ENCODE assay signal across 19 cellular contexts in the genomic region with DNA sequence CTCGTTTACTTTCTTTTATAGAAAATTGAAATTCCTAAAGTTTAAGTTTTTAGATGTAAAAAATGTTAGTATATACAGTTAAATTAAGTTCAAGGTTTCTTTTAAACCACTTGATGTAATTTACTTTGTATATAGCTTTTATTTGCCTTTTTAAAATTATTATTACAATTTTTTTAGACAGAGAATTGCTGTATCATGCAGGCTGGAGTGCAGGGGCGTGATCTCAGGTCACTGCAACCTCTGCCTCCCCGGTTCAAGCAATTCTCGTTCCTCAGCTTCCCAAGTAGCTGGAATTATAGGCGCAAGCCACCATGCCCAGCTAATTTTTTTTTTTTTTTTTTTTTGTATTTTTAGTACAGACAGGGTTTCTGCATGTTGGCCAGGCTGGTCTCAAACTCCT.
DNase-seq lines count a peak whose midpoint lies in the region; ATAC-seq, FAIRE-seq and TF ChIP-seq lines count a peak whose summit lies in the region.
"Had no signal": no experiment of that assay in that cellular context is flagged by ENCODE, and none has a peak within 500 bp of the region (broad histone marks: within the 10 kb centered on the region; RNA-seq: fewer than 3 reads in every experiment).

No MANE protein-coding gene starts in this region.

- no peak for TF ChIP-seq POLR2A in K562 (conservative IDR thresholded peaks at IDR 0.05)
- TF ChIP-seq POLR2A in right lobe of liver (IDR thresholded peaks at IDR 0.05): no peak

- H3K9me3 ChIP-seq in Loucy (ENCODE audit: insufficient read depth, low read depth, low read length) (no peaks in the 10 kb centered on the region), K562 (replicated peaks; ENCODE audit: control insufficient read depth, insufficient read depth, low read depth, low read length) (no peaks in the 10 kb centered on the region), right lobe of liver (no peaks in the 10 kb centered on the region), pancreas (no peaks in the 10 kb centered on the region)

- in situ Hi-C loops in K562 (cut with MboI): no loop called here

- H3K9me2 ChIP-seq in Loucy (replicated peaks; ENCODE audit: low read depth, low read length): no peaks in the 10 kb centered on the region

- intact Hi-C loops in K562 (cut with micrococcal nuclease): no loop called here
- intact Hi-C loops in right lobe of liver (cut with DNase I): no loop called here
- intact Hi-C loops in pancreas (cut with DNase I): no loop called here

- H3K9ac ChIP-seq in Loucy (ENCODE audit: low read depth, low read length, poor library complexity, severe bottlenecking) (no peak overlapping the region), K562 (ENCODE audit: insufficient read depth in 1 of 2, low read depth in 2 of 2, low read length in 2 of 2) (peak overlapping the region in 1 of 2 experiments; percentile 41; a peak in 2 of 4 replicates)

- peak in 1 of 4 experiments; percentile 37 for DNase-seq in K562 (ENCODE audit: extremely low read depth in 1 of 4, low spot score in 3 of 4)
- DNase-seq in right lobe of liver: no peak
- no peak for DNase-seq in pancreas
- DNase-seq in retina: no peak
- DNase-seq: 8988T; ACHN; CD4-positive, alpha-beta T cell; DMS153; DMS79; GDM1; H9 had no signal

- H3K4me2 ChIP-seq in Loucy (ENCODE audit: low read depth, low read length, poor library complexity, severe bottlenecking): peak overlapping the region; percentile 93
- no peak overlapping the region; the same call in 1 of the 2 replicates for H3K4me2 ChIP-seq in K562 (ENCODE audit: insufficient read depth, low read length)

- H3K36me3 ChIP-seq in Loucy (ENCODE audit: insufficient read depth, low read length): 0 out of 2 replicates have a peak, but pooled peaks cover 3% of the 10 kb centered on the region
- H3K36me3 ChIP-seq in K562 (ENCODE audit: control insufficient read depth, insufficient read depth, low read length): peaks cover 38% of the 10 kb centered on the region; the same call in 2 of the 3 replicates
- no peaks in the 10 kb centered on the region for H3K36me3 ChIP-seq in right lobe of liver
- no peaks in the 10 kb centered on the region for H3K36me3 ChIP-seq in pancreas

- no TSS peak for BruUV-seq in K562 (replicated peaks; lab: Mats Ljungman, UMichigan)

- H3K9me1 ChIP-seq in K562 (ENCODE audit: control insufficient read depth, insufficient read depth, low read length): no peaks in the 10 kb centered on the region

- no peak for TF ChIP-seq CTCF in Loucy (conservative IDR thresholded peaks at IDR 0.05; ENCODE audit: low read length)
- TF ChIP-seq CTCF in K562 (IDR thresholded peaks at IDR 0.05 in 2 of 3, conservative IDR thresholded peaks at IDR 0.05 in 1 of 3; ENCODE audit: insufficient read depth in 2 of 3, low read depth in 1 of 3, low read length in 3 of 3): no peak
- TF ChIP-seq CTCF in right lobe of liver (IDR thresholded peaks at IDR 0.05): no peak
- no peak for TF ChIP-seq CTCF in pancreas (IDR thresholded peaks at IDR 0.05)

- ATAC-seq in K562 (peak; percentile 66), right lobe of liver (peak in 3 of 4 donors; percentile 43 to 49 (median 46)), GM19397 (IDR thresholded peaks at IDR 0.05; ENCODE audit: unreplicated experiment) (no peak), GM21423 (IDR thresholded peaks at IDR 0.05; ENCODE audit: unreplicated experiment) (no peak), pancreas (no peak)

- no peaks in the 10 kb centered on the region for H3K27me3 ChIP-seq in Loucy (ENCODE audit: insufficient read depth, low read length, poor library complexity, severe bottlenecking)
- no peaks in the 10 kb centered on the region for H3K27me3 ChIP-seq in K562 (ENCODE audit: control insufficient read depth in 2 of 2, insufficient read depth in 2 of 2, low read length in 2 of 2)
- H3K27me3 ChIP-seq in right lobe of liver: no peaks in the 10 kb centered on the region
- no peaks in the 10 kb centered on the region for H3K27me3 ChIP-seq in pancreas

- H3K4me3 ChIP-seq in Loucy (ENCODE audit: low read length, poor library complexity, severe bottlenecking): no peak overlapping the region
- H3K4me3 ChIP-seq in K562: no peak overlapping the region
- H3K4me3 ChIP-seq in right lobe of liver: peak overlapping the region in 1 of 3 donors; percentile 1
- no peak overlapping the region for H3K4me3 ChIP-seq in pancreas

- TF ChIP-seq EP300 in K562 (IDR thresholded peaks at IDR 0.05; ENCODE audit: low read length): no peak

- peak overlapping the region; percentile 65; the same call in 2 of the 3 replicates for H3K27ac ChIP-seq in K562 (ENCODE audit: extremely low read depth, low read depth, low read length)
- H3K27ac ChIP-seq in right lobe of liver: peak overlapping the region in 1 of 3 donors; percentile 39
- no peak overlapping the region for H3K27ac ChIP-seq in pancreas
- H3K27ac ChIP-seq: C4-2B had no signal

- H3F3A ChIP-seq in Loucy (ENCODE audit: low read depth): no peaks in the 10 kb centered on the region; the same call in 1 of the 2 replicates

- TF ChIP-seq RAD21 in K562 (CRISPR knock-in tag; conservative IDR thresholded peaks at IDR 0.05 in 1 of 2, IDR thresholded peaks at IDR 0.05 in 1 of 2): no peak

- POLR2A ChIA-PET in K562 (lab: Yijun Ruan, JAX): interaction anchor here (0.6 to 1.6 kb wide), 3 partner anchors 8 to 34 kb away, joined by 4 to 7 read pairs (median 5); no protein-coding TSS in a partner anchor

- H4K20me1 ChIP-seq in Loucy (ENCODE audit: insufficient read depth, low read length, poor library complexity, severe bottlenecking): peaks cover 59% of the 10 kb centered on the region
- H4K20me1 ChIP-seq in K562 (replicated peaks; ENCODE audit: control insufficient read depth, insufficient read depth, low read length): no peaks in the 10 kb centered on the region

- H2AFZ ChIP-seq in Loucy (ENCODE audit: low read length) (no peak overlapping the region), K562 (ENCODE audit: low read depth, low read length) (no peak overlapping the region)

- H3K4me1 ChIP-seq in Loucy (ENCODE audit: insufficient read depth, low read length, poor library complexity, severe bottlenecking): peaks cover 63% of the 10 kb centered on the region
- peaks cover 5% of the 10 kb centered on the region in 2 experiments; a peak in 3 of 5 replicates for H3K4me1 ChIP-seq in K562 (replicated peaks in 1 of 2; ENCODE audit: control insufficient read depth in 2 of 2, insufficient read depth in 2 of 2, low read length in 2 of 2)
- H3K4me1 ChIP-seq in right lobe of liver: peaks cover 0 to 35% (median 4%) of the 10 kb centered on the region in 4 donors
- H3K4me1 ChIP-seq in pancreas: peaks cover 0 to 10% (median 0%) of the 10 kb centered on the region in 3 donors

- CTCF ChIA-PET in K562 (lab: Yijun Ruan, JAX; ENCODE audit: low intra/inter-chr PET ratio): no interaction called here

- whole genome bisulfite sequencing in K562 (ENCODE audit: insufficient coverage, low coverage, missing lambda C conversion rate): 8% methylated on average over 5 of the region's 5 CpGs
- 47% methylated on average over 5 of the region's 5 CpGs for WGBS in right lobe of liver (ENCODE audit: insufficient coverage, low coverage, low lambda C conversion rate, missing lambda C conversion rate)
- WGBS in pancreas, 2 donors: 95 to 98% methylated on average over 5 of the region's 5 CpGs

- FAIRE-seq in A204.1 (lab: Jason Lieb, UNC) (peak; percentile 35), K562 (lab: Jason Lieb, UNC) (peak; percentile 57), pancreas (lab: Jason Lieb, UNC) (no peak)
- FAIRE-seq: GM12892, GM18507, H1 had no signal

- peaks cover 100% of the 10 kb centered on the region for H3K79me2 ChIP-seq in Loucy (ENCODE audit: insufficient read depth, low read length)
- peaks cover 93% of the 10 kb centered on the region for H3K79me2 ChIP-seq in K562 (ENCODE audit: control insufficient read depth, insufficient read depth, low read length)

TF ChIP-seq in K562, 482 proteins besides CTCF, POLR2A, EP300 and RAD21:
- TF ChIP-seq MAFF (IDR thresholded peaks at IDR 0.05; ENCODE audit: low read length) (peak; percentile 30; the same call in 1 of the 2 replicates), MAFK (IDR thresholded peaks at IDR 0.05; ENCODE audit: low read length) (peak; percentile 10; the same call in 1 of the 2 replicates), MAFG (tag; conservative IDR thresholded peaks at IDR 0.05) (peak; percentile 74), DMBX1 (CRISPR knock-in tag; IDR thresholded peaks at IDR 0.05; ENCODE audit: borderline replicate concordance) (no peak), NFE2L1 (tag; IDR thresholded peaks at IDR 0.05; ENCODE audit: borderline replicate concordance, low read depth) (peak; percentile 38; the same call in 1 of the 2 replicates), GABPB2 (CRISPR knock-in tag; conservative IDR thresholded peaks at IDR 0.05) (no peak), BHLHE40 (IDR thresholded peaks at IDR 0.05; ENCODE audit: low read length) (no peak), NFE2 (IDR thresholded peaks at IDR 0.05; ENCODE audit: low read depth) (peak; percentile 87), PHF21A (IDR thresholded peaks at IDR 0.05; ENCODE audit: borderline replicate concordance, low read depth) (no peak), C11orf30 (IDR thresholded peaks at IDR 0.05; ENCODE audit: low read depth) (peak; percentile 76), ZNF316 (IDR thresholded peaks at IDR 0.05) (peak; percentile 68), SMARCB1 (IDR thresholded peaks at IDR 0.05; ENCODE audit: insufficient read length, low read depth) (peak; percentile 38), TRIM28 (IDR thresholded peaks at IDR 0.05) (no peak)

Comparison
In these comparisons a context has a peak if more than half of its experiments do, and no peak if none do; other contexts are left out.
1. ATAC-seq: peak in K562 (single experiment) and right lobe of liver (3 of 4); none in GM19397 (single experiment), GM21423 (single experiment) and pancreas (0 of 4).